Comparison of ENCODE assay signal across 19 cellular contexts in the genomic region with DNA sequence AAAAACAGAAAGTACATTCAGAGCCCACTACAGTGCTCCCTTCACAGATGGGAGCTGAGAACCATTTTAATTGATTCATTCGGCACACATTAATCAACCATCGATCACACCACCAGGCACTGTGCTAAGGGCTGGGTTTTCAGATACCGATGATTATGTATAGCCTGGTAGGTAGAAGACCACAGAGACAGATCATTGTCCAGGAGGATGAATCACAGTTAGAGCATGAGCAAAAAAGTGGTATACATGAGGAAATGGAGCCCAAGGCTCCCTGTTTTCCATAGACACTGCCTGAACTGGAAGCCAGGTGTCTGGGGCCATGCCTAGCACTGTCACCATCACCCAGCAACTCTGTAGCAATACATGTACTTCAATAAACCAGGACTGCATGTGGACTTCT. TPM values are rescaled to one million over a fixed set of nuclear protein-coding genes. Genes with fewer than 3 reads are reported as not detected.
DNase-seq lines count a peak whose midpoint lies in the region; ATAC-seq and TF ChIP-seq lines count a peak whose summit lies in the region.
"Had no signal": no experiment of that assay in that cellular context is flagged by ENCODE, and none has a peak within 500 bp of the region (broad histone marks: within the 10 kb centered on the region; RNA-seq: fewer than 3 reads in every experiment).

No MANE protein-coding gene starts in this region.

- peak overlapping the region in 1 of 2 experiments; percentile 23; a peak in 1 of 4 replicates for H4K8ac ChIP-seq in IMR-90 (ENCODE audit: low read depth in 2 of 2, low read length in 2 of 2)
- H4K8ac ChIP-seq in H9 (replicated peaks; ENCODE audit: insufficient read length, low read depth, low read length): no peak overlapping the region

- H3K27ac Mint-ChIP-seq in H9 (no peak overlapping the region), Caco-2 (ENCODE audit: unreplicated experiment) (no peak overlapping the region)
- H3K27ac Mint-ChIP-seq in activated CD4-positive, alpha-beta T cell treated with anti-CD3 and anti-CD28 coated beads for 36 hours: no peak overlapping the region
- H3K27ac Mint-ChIP-seq: GM23338 had no signal

- H4K20me1 ChIP-seq in IMR-90 (ENCODE audit: insufficient read depth, low read length): no peaks in the 10 kb centered on the region
- no peaks in the 10 kb centered on the region for H4K20me1 ChIP-seq in H9 (ENCODE audit: control insufficient read depth, insufficient read depth, insufficient read length)

- WGBS in IMR-90 (ENCODE audit: extremely low coverage in 2 of 2, insufficient read length in 1 of 2), 2 experiments: no CpG with 5 or more reads among the region's 3 CpGs
- WGBS in esophagus muscularis mucosa: 90% methylated on average over 3 of the region's 3 CpGs
- WGBS in H9 (ENCODE audit: extremely low coverage, insufficient read length, low lambda C conversion rate): no CpG with 5 or more reads among the region's 3 CpGs

- DNase-seq in IMR-90 (peak; percentile 53), Panc1 (ENCODE audit: low read depth, low spot score) (no peak), esophagus muscularis mucosa (ENCODE audit: extremely low spot score) (peak; percentile 8), mucosa of descending colon (no peak), H9 (no peak), Caco-2 (no peak), AG08395 (ENCODE audit: low spot score) (no peak)
- no peak for DNase-seq in activated CD4-positive, alpha-beta T cell treated with anti-CD3 and anti-CD28 coated beads for 36 hours
- DNase-seq: ACHN, AML-193, DMS79 treated with DMSO at 0.1 percent for 48 hours, NCI-H1694 treated with DMSO at 0.1 percent for 48 hours, NCI-H2107, NCI-H2227 treated with DMSO at 0.1 percent for 48 hours, NCI-H524, SW 1271 had no signal

- no peak overlapping the region for H3K27ac ChIP-seq in IMR-90 (ENCODE audit: insufficient read depth, low read length)
- no peak overlapping the region for H3K27ac ChIP-seq in Panc1 (ENCODE audit: low read length)
- H3K27ac ChIP-seq in esophagus muscularis mucosa (replicated peaks in 1 of 4): no peak overlapping the region
- no peak overlapping the region for H3K27ac ChIP-seq in H9 (ENCODE audit: insufficient read length, low read depth, low read length)
- H3K27ac ChIP-seq: C4-2B, SJSA1 had no signal

- H3K27me3 Mint-ChIP-seq in H9 (ENCODE audit: low read depth): peaks cover 11% of the 10 kb centered on the region
- no peaks in the 10 kb centered on the region for H3K27me3 Mint-ChIP-seq in Caco-2 (ENCODE audit: insufficient read depth, unreplicated experiment)
- peaks cover 5% of the 10 kb centered on the region for H3K27me3 Mint-ChIP-seq in activated CD4-positive, alpha-beta T cell treated with anti-CD3 and anti-CD28 coated beads for 36 hours

- dilution Hi-C loops in IMR-90 (cut with HindIII; ENCODE audit: low sequenced_read_pairs, unreplicated experiment): no loop called here

- H3K4me3 Mint-ChIP-seq in H9: no peak overlapping the region
- no peak overlapping the region for H3K4me3 Mint-ChIP-seq in Caco-2 (ENCODE audit: unreplicated experiment)
- H3K4me3 Mint-ChIP-seq in activated CD4-positive, alpha-beta T cell treated with anti-CD3 and anti-CD28 coated beads for 36 hours: no peak overlapping the region
- H3K4me3 Mint-ChIP-seq: GM23338 had no signal

- no peak for TF ChIP-seq CTCF in IMR-90 (conservative IDR thresholded peaks at IDR 0.05; ENCODE audit: low read depth, low read length)
- no peak for TF ChIP-seq CTCF in Panc1 (IDR thresholded peaks at IDR 0.05)
- TF ChIP-seq CTCF in esophagus muscularis mucosa (IDR thresholded peaks at IDR 0.05): no peak
- no peak for TF ChIP-seq CTCF in mucosa of descending colon (IDR thresholded peaks at IDR 0.05)
- TF ChIP-seq CTCF in H9 (conservative IDR thresholded peaks at IDR 0.05): no peak
- TF ChIP-seq CTCF in Caco-2 (IDR thresholded peaks at IDR 0.05; ENCODE audit: insufficient read depth in 1 of 2, low read depth in 1 of 2, low read length in 1 of 2, severe bottlenecking in 1 of 2, unreplicated experiment in 1 of 2): no peak

- no peak overlapping the region for H3K23ac ChIP-seq in IMR-90 (ENCODE audit: low read depth, low read length)
- no peak overlapping the region for H3K23ac ChIP-seq in H9 (ENCODE audit: insufficient read length, low read depth, low read length)

- H2BK20ac ChIP-seq in IMR-90 (ENCODE audit: low read depth, low read length) (peak overlapping the region; percentile 43), H9 (ENCODE audit: low read depth, low read length, poor library complexity, severe bottlenecking) (no peak overlapping the region)

- H3K9ac ChIP-seq in IMR-90 (ENCODE audit: low read depth, low read length): no peak overlapping the region
- H3K9ac ChIP-seq in H9 (ENCODE audit: extremely low read depth, insufficient read length, low read length): no peak overlapping the region

- H3K9me3 ChIP-seq in IMR-90 (ENCODE audit: control insufficient read depth, insufficient read depth, low read length) (no peaks in the 10 kb centered on the region), Panc1 (ENCODE audit: control insufficient read depth, insufficient read depth, low read depth, low read length) (no peaks in the 10 kb centered on the region), esophagus muscularis mucosa (no peaks in the 10 kb centered on the region), mucosa of descending colon (no peaks in the 10 kb centered on the region), H9 (ENCODE audit: control insufficient read depth, low read depth, low read length) (no peaks in the 10 kb centered on the region), Caco-2 (no peaks in the 10 kb centered on the region)
- H3K9me3 ChIP-seq: SJSA1 had no signal

- peaks cover 8% of the 10 kb centered on the region for H3K4me1 ChIP-seq in IMR-90 (ENCODE audit: control insufficient read depth, insufficient read depth, low read length)
- no peaks in the 10 kb centered on the region for H3K4me1 ChIP-seq in Panc1 (ENCODE audit: control insufficient read depth, insufficient read depth, low read length)
- no peaks in the 10 kb centered on the region for H3K4me1 ChIP-seq in esophagus muscularis mucosa
- no peaks in the 10 kb centered on the region for H3K4me1 ChIP-seq in mucosa of descending colon (ENCODE audit: low read depth)
- H3K4me1 ChIP-seq in H9 (ENCODE audit: insufficient read depth, low read length): no peaks in the 10 kb centered on the region
- no peaks in the 10 kb centered on the region; the same call in 1 of the 2 replicates for H3K4me1 ChIP-seq in Caco-2

- H4K91ac ChIP-seq in IMR-90 (ENCODE audit: insufficient read depth, low read depth, low read length) (no peak overlapping the region), H9 (ENCODE audit: insufficient read length, low read depth, low read length) (no peak overlapping the region)

- H3T11ph ChIP-seq in H9 (ENCODE audit: low read length): no peak overlapping the region

- no peaks in the 10 kb centered on the region for H3K36me3 ChIP-seq in IMR-90 (ENCODE audit: control insufficient read depth, insufficient read depth, low read length)
- no peaks in the 10 kb centered on the region for H3K36me3 ChIP-seq in Panc1 (ENCODE audit: control insufficient read depth, insufficient read depth, low read length)
- H3K36me3 ChIP-seq in esophagus muscularis mucosa: no peaks in the 10 kb centered on the region
- H3K36me3 ChIP-seq in mucosa of descending colon (ENCODE audit: low read depth): no peaks in the 10 kb centered on the region
- H3K36me3 ChIP-seq in Caco-2 (ENCODE audit: control insufficient read depth, insufficient read depth, low read length): no peaks in the 10 kb centered on the region; the same call in 1 of the 2 replicates
- H3K36me3 ChIP-seq: SJSA1 had no signal

- peaks cover 9% of the 10 kb centered on the region for H3K9me1 ChIP-seq in IMR-90 (ENCODE audit: insufficient read depth, low read length)

- H2BK5ac ChIP-seq in IMR-90 (ENCODE audit: low read depth, low read length, poor library complexity, severe bottlenecking) (no peak overlapping the region), H9 (ENCODE audit: insufficient read length, low read length) (no peak overlapping the region)

- H2AK5ac ChIP-seq in IMR-90 (ENCODE audit: low read depth, low read length): peak overlapping the region; percentile 37; the same call in 1 of the 2 replicates
- no peak overlapping the region for H2AK5ac ChIP-seq in H9 (ENCODE audit: insufficient read length, low read length)

- peak overlapping the region; percentile 56 for H3K14ac ChIP-seq in IMR-90 (replicated peaks; ENCODE audit: low read depth, low read length)
- H3K14ac ChIP-seq in H9 (ENCODE audit: insufficient read depth, low read length): no peak overlapping the region

- H2BK120ac ChIP-seq in IMR-90 (ENCODE audit: low read depth, low read length) (peak overlapping the region; percentile 40), H9 (ENCODE audit: low read depth, low read length, poor library complexity, severe bottlenecking) (no peak overlapping the region)

- H4K5ac ChIP-seq in IMR-90 (ENCODE audit: low read depth, low read length) (peak overlapping the region; percentile 3; the same call in 1 of the 2 replicates), H9 (ENCODE audit: insufficient read length, low read depth, low read length) (no peak overlapping the region)

- no peak overlapping the region for H3K4me3 ChIP-seq in IMR-90 (ENCODE audit: insufficient read depth, low read depth, low read length)
- no peak overlapping the region for H3K4me3 ChIP-seq in Panc1 (ENCODE audit: low read depth in 2 of 2, low read length in 2 of 2)
- no peak overlapping the region for H3K4me3 ChIP-seq in esophagus muscularis mucosa
- H3K4me3 ChIP-seq in mucosa of descending colon: no peak overlapping the region
- no peak overlapping the region for H3K4me3 ChIP-seq in Caco-2 (ENCODE audit: low read depth, low read length)
- H3K4me3 ChIP-seq: GM23338, SJSA1 had no signal

- POLR2A ChIA-PET in IMR-90 (lab: Charles Lee; ENCODE audit: unreplicated experiment) (interaction anchor here (0.5 kb wide), 1 partner anchor 273 kb away, joined by 3 read pairs; no protein-coding TSS in a partner anchor), Panc1 (lab: Charles Lee) (no interaction called here), Caco-2 (lab: Charles Lee) (no interaction called here)
- POLR2A ChIA-PET in activated CD4-positive, alpha-beta T cell treated with anti-CD3 and anti-CD28 coated beads for 36 hours (lab: Charles Lee): no interaction called here

- TF ChIP-seq RAD21 in IMR-90 (IDR thresholded peaks at IDR 0.05; ENCODE audit: low read length): no peak

- H3K4ac ChIP-seq in IMR-90 (ENCODE audit: low read depth, low read length): peak overlapping the region; percentile 38; the same call in 1 of the 2 replicates
- no peak overlapping the region for H3K4ac ChIP-seq in H9 (ENCODE audit: low read depth, low read length)

- TF ChIP-seq POLR2A in IMR-90 (IDR thresholded peaks at IDR 0.05; ENCODE audit: low read depth, low read length): no peak
- no peak for TF ChIP-seq POLR2A in esophagus muscularis mucosa (IDR thresholded peaks at IDR 0.05; ENCODE audit: low read depth)

- no peaks in the 10 kb centered on the region for H3K27me3 ChIP-seq in IMR-90 (ENCODE audit: control insufficient read depth, insufficient read depth, low read length)
- H3K27me3 ChIP-seq in Panc1 (ENCODE audit: control insufficient read depth, insufficient read depth, low read length): no peaks in the 10 kb centered on the region
- H3K27me3 ChIP-seq in esophagus muscularis mucosa: no peaks in the 10 kb centered on the region
- no peaks in the 10 kb centered on the region for H3K27me3 ChIP-seq in H9 (ENCODE audit: insufficient read depth, low read length)
- H3K27me3 ChIP-seq in Caco-2 (replicated peaks; ENCODE audit: control insufficient read depth, insufficient read depth, low read length): no peaks in the 10 kb centered on the region
- H3K27me3 ChIP-seq: SJSA1 had no signal

- no peaks in the 10 kb centered on the region for H3K79me1 ChIP-seq in IMR-90 (ENCODE audit: low read depth in 1 of 2, low read length in 2 of 2)
- H3K79me1 ChIP-seq in H9 (ENCODE audit: insufficient read depth, low read depth, low read length, poor library complexity, severe bottlenecking): no peaks in the 10 kb centered on the region

- peak overlapping the region; percentile 30; the same call in 2 of the 3 replicates for H2BK15ac ChIP-seq in IMR-90 (ENCODE audit: low read depth, low read length)
- no peak overlapping the region for H2BK15ac ChIP-seq in H9 (ENCODE audit: low read depth, low read length)

- H3K18ac ChIP-seq in IMR-90 (ENCODE audit: low read depth, low read length): peak overlapping the region; percentile 38; the same call in 1 of the 2 replicates
- H3K18ac ChIP-seq in H9 (ENCODE audit: insufficient read length, low read depth, low read length): no peak overlapping the region

- CTCF ChIA-PET in IMR-90 (lab: Yijun Ruan, JAX) (no interaction called here), Panc1 (lab: Charles Lee) (no interaction called here), Caco-2 (lab: Charles Lee) (no interaction called here)
- CTCF ChIA-PET in activated CD4-positive, alpha-beta T cell treated with anti-CD3 and anti-CD28 coated beads for 36 hours (lab: Charles Lee): interaction anchor here (0.6 kb wide), 1 partner anchor 141 kb away, joined by 3 read pairs; no protein-coding TSS in a partner anchor

- no peak overlapping the region for H2AK9ac ChIP-seq in IMR-90 (replicated peaks; ENCODE audit: low read depth, low read length, poor library complexity)

- peak overlapping the region; percentile 44 for H2AFZ ChIP-seq in IMR-90 (replicated peaks; ENCODE audit: low read length, poor library complexity)
- no peak overlapping the region for H2AFZ ChIP-seq in H9 (ENCODE audit: low read length)

- ATAC-seq in IMR-90 (ENCODE audit: low read depth) (no peak; the same call in 1 of the 2 replicates), Panc1 (peak; percentile 42; the same call in 1 of the 2 replicates), mucosa of descending colon (peak; percentile 14)
- no peak for ATAC-seq in activated CD4-positive, alpha-beta T cell treated with anti-CD3 and anti-CD28 coated beads for 36 hours
- ATAC-seq: GM23338 had no signal

- peak overlapping the region; percentile 5; the same call in 1 of the 2 replicates for H3K4me2 ChIP-seq in IMR-90 (ENCODE audit: low read depth, low read length)
- no peak overlapping the region for H3K4me2 ChIP-seq in H9 (ENCODE audit: insufficient read depth, insufficient read length, low read length)
- H3K4me2 ChIP-seq: GM23338 had no signal

- H3K4me1 Mint-ChIP-seq in H9: peaks cover 15 to 19% of the 10 kb centered on the region in 2 experiments
- peaks cover 15% of the 10 kb centered on the region for H3K4me1 Mint-ChIP-seq in Caco-2 (ENCODE audit: low read depth, unreplicated experiment)
- H3K4me1 Mint-ChIP-seq in activated CD4-positive, alpha-beta T cell treated with anti-CD3 and anti-CD28 coated beads for 36 hours: peaks cover 3% of the 10 kb centered on the region

- H3K56ac ChIP-seq in IMR-90 (ENCODE audit: extremely low read depth, insufficient read depth, low read length) (no peak overlapping the region), H9 (ENCODE audit: insufficient read length, low read depth, low read length) (no peak overlapping the region)

- no peaks in the 10 kb centered on the region for H3K9me3 Mint-ChIP-seq in H9
- H3K9me3 Mint-ChIP-seq in Caco-2 (ENCODE audit: unreplicated experiment): no peaks in the 10 kb centered on the region
- no peaks in the 10 kb centered on the region for H3K9me3 Mint-ChIP-seq in activated CD4-positive, alpha-beta T cell treated with anti-CD3 and anti-CD28 coated beads for 36 hours (ENCODE audit: low read depth)
- H3K9me3 Mint-ChIP-seq: GM23338 had no signal

- no TSS peak for BruUV-seq in IMR-90 (replicated peaks; lab: Mats Ljungman, UMichigan)
- BruUV-seq in Panc1 (replicated peaks; lab: Mats Ljungman, UMichigan): no TSS peak
- BruUV-seq in Caco-2 (replicated peaks; lab: Mats Ljungman, UMichigan): no TSS peak

- H3K36me3 Mint-ChIP-seq in H9 (ENCODE audit: insufficient read depth in 1 of 3, low read depth in 3 of 3): no peaks in the 10 kb centered on the region
- peaks cover 13% of the 10 kb centered on the region for H3K36me3 Mint-ChIP-seq in Caco-2 (ENCODE audit: insufficient read depth, unreplicated experiment)
- no peaks in the 10 kb centered on the region for H3K36me3 Mint-ChIP-seq in activated CD4-positive, alpha-beta T cell treated with anti-CD3 and anti-CD28 coated beads for 36 hours (ENCODE audit: low read depth)

- no peaks in the 10 kb centered on the region for H3K79me2 ChIP-seq in H9 (ENCODE audit: insufficient read depth, low read length)

- TF ChIP-seq EP300 in esophagus muscularis mucosa (IDR thresholded peaks at IDR 0.05): no peak

- H3K23me2 ChIP-seq in H9 (ENCODE audit: insufficient read length, low read depth, low read length, poor library complexity, severe bottlenecking): no peaks in the 10 kb centered on the region

- intact Hi-C loops in IMR-90 (cut with micrococcal nuclease): no loop called here
- intact Hi-C loops in Panc1 (cut with micrococcal nuclease; ENCODE audit: unreplicated experiment): no loop called here
- intact Hi-C loops in esophagus muscularis mucosa (cut with DNase I): no loop called here
- intact Hi-C loops in mucosa of descending colon (cut with DNase I, micrococcal nuclease): no loop called here
- intact Hi-C loops in Caco-2 (cut with micrococcal nuclease; ENCODE audit: unreplicated experiment): no loop called here
- intact Hi-C loops in activated CD4-positive, alpha-beta T cell treated with anti-CD3 and anti-CD28 coated beads for 36 hours (cut with DNase I, micrococcal nuclease): no loop called here

- no peak overlapping the region for H2BK12ac ChIP-seq in H9 (ENCODE audit: insufficient read length, low read depth, low read length)

- in situ Hi-C loops in IMR-90 (cut with MboI; ENCODE audit: low sequenced_read_pairs): no loop called here
- in situ Hi-C loops in Panc1 (cut with HindIII; ENCODE audit: low pct_unique_long_range_greater_than_20kb, low sequenced_read_pairs): no loop called here

RNA-seq across cellular contexts. Expression of a gene that starts 9.0 kb away (rescaled TPM):
- 2.3 and 6.9 TPM in 2 replicates for total RNA-seq in IMR-90 (2012; rRNA removed)
- polyA plus RNA-seq in IMR-90 (2012; rRNA removed): 3.0 and 3.9 TPM in 2 replicates
- 2.5 and 2.9 TPM in 2 replicates for polyA plus RNA-seq in IMR-90 (2012; cell fraction: cytosol; rRNA removed)
- polyA plus RNA-seq in IMR-90 (2012; cell fraction: nucleus; rRNA removed; ENCODE audit: low replicate concordance): 11.9 and 13.5 TPM in 2 replicates
- 2.6 TPM for total RNA-seq in Panc1 (2021; ENCODE audit: unreplicated experiment)
- polyA plus RNA-seq in Panc1 (2012; ENCODE audit: insufficient read length): 1.9 TPM
- total RNA-seq in esophagus muscularis mucosa: 1 to 10 TPM; 1.8 to 5.1 (median 2.3) TPM
- 10 to 100 TPM; 10.5 to 30.7 (median 23.4) TPM for total RNA-seq in mucosa of descending colon
- total RNA-seq in H9 (2021): 2.3 and 2.9 TPM in 2 replicates
- 10.4 and 11.4 TPM in 2 replicates for total RNA-seq in Caco-2 (2022)
- 10 to 100 TPM; 20.1 to 35.6 TPM for total RNA-seq in activated CD4-positive, alpha-beta T cell treated with anti-CD3 and anti-CD28 coated beads for 36 hours

Comparison
In these comparisons a context has a peak if more than half of its experiments do, and no peak if none do; other contexts are left out.
1. ATAC-seq: peak in Panc1 (single experiment) and mucosa of descending colon (single experiment); none in IMR-90 (single experiment) and activated CD4-positive, alpha-beta T cell treated with anti-CD3 and anti-CD28 coated beads for 36 hours (single experiment).
2. DNase-seq: peak in IMR-90 (single experiment) and esophagus muscularis mucosa (single experiment); none in Panc1 (single experiment), mucosa of descending colon (0 of 3), H9 (single experiment), Caco-2 (0 of 2), AG08395 (single experiment) and activated CD4-positive, alpha-beta T cell treated with anti-CD3 and anti-CD28 coated beads for 36 hours (single experiment).